8 cellular contexts compared by ENCODE assay signal in the genomic region with DNA sequence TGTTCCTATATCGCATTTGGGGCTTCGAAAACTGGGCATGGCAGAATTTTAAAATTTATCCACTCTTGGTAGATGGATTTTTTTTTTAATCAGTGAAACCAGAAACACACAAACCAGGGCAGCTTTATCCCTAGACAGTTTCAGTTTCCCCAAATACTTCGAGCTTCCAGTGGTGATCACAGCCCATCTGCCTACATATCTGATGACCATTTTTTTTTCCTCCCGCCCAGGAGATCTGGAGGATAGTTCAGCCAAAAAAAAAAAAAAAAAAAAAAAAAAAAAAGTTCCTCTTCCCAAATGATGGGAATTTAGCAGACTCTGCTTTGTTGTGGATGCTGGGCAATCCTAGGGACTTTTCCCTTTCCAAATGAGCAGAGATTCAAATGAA. TPM values are rescaled to one million over a fixed set of nuclear protein-coding genes. Genes with fewer than 3 reads are reported as not detected.
DNase-seq lines count a peak whose midpoint lies in the region; ATAC-seq, FAIRE-seq and TF ChIP-seq lines count a peak whose summit lies in the region.

No MANE protein-coding gene starts in this region.

- H3K27me3 ChIP-seq in HepG2 (ENCODE audit: control insufficient read depth in 1 of 2, insufficient read depth in 2 of 2, low read length in 2 of 2) (no peaks in the 10 kb centered on the region), tibial nerve (no peaks in the 10 kb centered on the region)

- peaks cover 1% of the 10 kb centered on the region for H3K36me3 Mint-ChIP-seq in T-helper 1 cell treated with Interleukin-12 subunit alpha and Interleukin-12 subunit beta and Interleukin-4 antibody, amounts not matched to agents 30 μg/mL and 1 μg/mL, for 36 hours (ENCODE audit: low read depth)
- H3K36me3 Mint-ChIP-seq in brain: peaks cover 20% of the 10 kb centered on the region

- no peaks in the 10 kb centered on the region for H3K4me1 Mint-ChIP-seq in T-helper 1 cell treated with Interleukin-12 subunit alpha and Interleukin-12 subunit beta and Interleukin-4 antibody, amounts not matched to agents 30 μg/mL and 1 μg/mL, for 36 hours (ENCODE audit: low read depth)
- H3K4me1 Mint-ChIP-seq in brain: peaks cover 47% of the 10 kb centered on the region

- TF ChIP-seq RAD21 in HepG2 (CRISPR knock-in tag; IDR thresholded peaks at IDR 0.05): no peak

- no peaks in the 10 kb centered on the region for H4K20me1 ChIP-seq in HepG2 (ENCODE audit: insufficient read depth, low read length)

- TF ChIP-seq POLR2A in HepG2 (IDR thresholded peaks at IDR 0.05; ENCODE audit: insufficient read depth in 1 of 2, low read depth in 2 of 2, low read length in 2 of 2) (no peak), tibial nerve (IDR thresholded peaks at IDR 0.05) (no peak)

- WGBS in HepG2 (ENCODE audit: low lambda C conversion rate): 13% methylated on average over 4 of the region's 4 CpGs
- WGBS in tibial nerve, 2 donors: 8 to 10% methylated on average over 4 of the region's 4 CpGs

- no peak for FAIRE-seq in HepG2 (lab: Jason Lieb, UNC)

- H3K4me1 ChIP-seq in HepG2 (ENCODE audit: insufficient read depth, low read length): peaks cover 32% of the 10 kb centered on the region
- peaks cover 0 to 22% (median 5%) of the 10 kb centered on the region in 4 donors for H3K4me1 ChIP-seq in tibial nerve

- BruUV-seq in HepG2 (replicated peaks; lab: Mats Ljungman, UMichigan): no TSS peak

- no peak overlapping the region for H3K27ac ChIP-seq in HepG2 (ENCODE audit: extremely low read length, insufficient read depth, low read length)
- peak overlapping the region; percentile 89 to 99 (median 96) for H3K27ac ChIP-seq in tibial nerve

- POLR2A ChIA-PET in HepG2 (lab: Yijun Ruan, JAX): interaction anchor here (0.7 to 1.7 kb wide), 18 partner anchors 8 to 384 kb away, joined by 3 to 16 read pairs (median 5); a partner anchor contains a TSS

- DNase-seq in T-helper 1 cell (no peak), HepG2 (ENCODE audit: low spot score) (no peak), tibial nerve (ENCODE audit: low spot score in 2 of 2) (no peak), NCI-H524 (lab: John Stamatoyannopoulos, UW) (no peak), left colon (no peak), NCI-H1436 treated with DMSO at 0.1 percent for 48 hours (lab: John Stamatoyannopoulos, UW) (no peak)

- TF ChIP-seq EP300 in HepG2 (IDR thresholded peaks at IDR 0.05; ENCODE audit: low read depth in 2 of 2, low read length in 2 of 2) (no peak), HepG2 (CRISPR knock-in tag; IDR thresholded peaks at IDR 0.05; ENCODE audit: borderline replicate concordance) (no peak), tibial nerve (IDR thresholded peaks at IDR 0.05) (no peak)

- ATAC-seq in HepG2: no peak
- ATAC-seq in left colon: no peak

- no peak overlapping the region for H2AFZ ChIP-seq in HepG2 (ENCODE audit: low read length)

- no peaks in the 10 kb centered on the region for H3K9me3 Mint-ChIP-seq in T-helper 1 cell treated with Interleukin-12 subunit alpha and Interleukin-12 subunit beta and Interleukin-4 antibody, amounts not matched to agents 30 μg/mL and 1 μg/mL, for 36 hours
- peaks cover 0 to 9% (median 4%) of the 10 kb centered on the region in 5 experiments for H3K9me3 Mint-ChIP-seq in brain

- intact Hi-C loops in HepG2 (cut with micrococcal nuclease; ENCODE audit: unreplicated experiment): loop anchor here (2.0 to 10.0 kb wide), 4 partner anchors 45 to 232 kb away; a partner anchor contains a TSS
- intact Hi-C loops in left colon (cut with DNase I, micrococcal nuclease): loop anchor here in 1 of 2 donors (10.0 kb wide), 1 partner anchor 382 kb away; a partner anchor contains a TSS

- TF ChIP-seq CTCF in brain (conservative IDR thresholded peaks at IDR 0.05) (peak in 1 of 2 experiments; percentile 9), HepG2 (CRISPR knock-in tag; IDR thresholded peaks at IDR 0.05) (no peak), tibial nerve (IDR thresholded peaks at IDR 0.05) (peak in 1 of 5 experiments; percentile 1)

- H3K9me3 ChIP-seq in HepG2 (ENCODE audit: low read length): no peaks in the 10 kb centered on the region
- H3K9me3 ChIP-seq in tibial nerve: no peaks in the 10 kb centered on the region

- peak overlapping the region; percentile 28 for H3K4me3 Mint-ChIP-seq in T-helper 1 cell treated with Interleukin-12 subunit alpha and Interleukin-12 subunit beta and Interleukin-4 antibody, amounts not matched to agents 30 μg/mL and 1 μg/mL, for 36 hours
- H3K4me3 Mint-ChIP-seq in brain: peak overlapping the region; percentile 87 to 93 (median 89)

- H3K4me3 ChIP-seq in HepG2 (replicated peaks in 1 of 3; ENCODE audit: insufficient read depth in 1 of 3, low read depth in 2 of 3, low read length in 3 of 3) (peak overlapping the region; percentile 82 to 91 (median 88)), tibial nerve (peak overlapping the region; percentile 68 to 98 (median 79))

- H3K4me2 ChIP-seq in HepG2 (ENCODE audit: low read depth, low read length): peak overlapping the region; percentile 80

- peaks cover 33% of the 10 kb centered on the region for H3K79me2 ChIP-seq in HepG2 (ENCODE audit: insufficient read depth, low read length)

- CTCF ChIA-PET in HepG2 (lab: Yijun Ruan, JAX; ENCODE audit: low intra/inter-chr PET ratio, low total read pairs): no interaction called here

- H3K27me3 Mint-ChIP-seq in T-helper 1 cell treated with Interleukin-12 subunit alpha and Interleukin-12 subunit beta and Interleukin-4 antibody, amounts not matched to agents 30 μg/mL and 1 μg/mL, for 36 hours (ENCODE audit: low read depth): peaks cover 61% of the 10 kb centered on the region
- peaks cover 3% of the 10 kb centered on the region for H3K27me3 Mint-ChIP-seq in brain

- H3K27ac Mint-ChIP-seq in T-helper 1 cell treated with Interleukin-12 subunit alpha and Interleukin-12 subunit beta and Interleukin-4 antibody, amounts not matched to agents 30 μg/mL and 1 μg/mL, for 36 hours: no peak overlapping the region
- H3K27ac Mint-ChIP-seq in brain: peak overlapping the region; percentile 89 to 97 (median 96)

- in situ Hi-C loops in HepG2 (cut with HindIII; ENCODE audit: extremely low pct_ligation_motif_present, low pct_unique_long_range_greater_than_20kb): loop anchor here (10.0 kb wide), 1 partner anchor 112 kb away; no protein-coding TSS in a partner anchor

- H3K36me3 ChIP-seq in HepG2 (replicated peaks in 1 of 2; ENCODE audit: control insufficient read depth in 1 of 2, insufficient read depth in 2 of 2, low read length in 2 of 2) (peaks cover 0 to 3% of the 10 kb centered on the region in 2 experiments; a peak in 2 of 5 replicates), tibial nerve (no peaks in the 10 kb centered on the region)

- peak overlapping the region; percentile 86; the same call in 1 of the 2 replicates for H3K9ac ChIP-seq in HepG2 (ENCODE audit: insufficient read depth, low read depth, low read length)

TF ChIP-seq in HepG2, 621 proteins besides CTCF, POLR2A, EP300 and RAD21 (continues in another document):
- TF ChIP-seq ELF4 (CRISPR knock-in tag; IDR thresholded peaks at IDR 0.05; ENCODE audit: borderline replicate concordance) (0 out of 2 replicates have a peak, but pooled peaks have one; percentile 52), TBX2 (CRISPR knock-in tag; IDR thresholded peaks at IDR 0.05; ENCODE audit: borderline replicate concordance) (0 out of 2 replicates have a peak, but pooled peaks have one; percentile 3), IRF2 (CRISPR knock-in tag; IDR thresholded peaks at IDR 0.05) (no peak), ZNF788 (CRISPR knock-in tag; IDR thresholded peaks at IDR 0.05; ENCODE audit: borderline replicate concordance) (0 out of 2 replicates have a peak, but pooled peaks have one; percentile 2)
- TF ChIP-seq, protein P1, sequence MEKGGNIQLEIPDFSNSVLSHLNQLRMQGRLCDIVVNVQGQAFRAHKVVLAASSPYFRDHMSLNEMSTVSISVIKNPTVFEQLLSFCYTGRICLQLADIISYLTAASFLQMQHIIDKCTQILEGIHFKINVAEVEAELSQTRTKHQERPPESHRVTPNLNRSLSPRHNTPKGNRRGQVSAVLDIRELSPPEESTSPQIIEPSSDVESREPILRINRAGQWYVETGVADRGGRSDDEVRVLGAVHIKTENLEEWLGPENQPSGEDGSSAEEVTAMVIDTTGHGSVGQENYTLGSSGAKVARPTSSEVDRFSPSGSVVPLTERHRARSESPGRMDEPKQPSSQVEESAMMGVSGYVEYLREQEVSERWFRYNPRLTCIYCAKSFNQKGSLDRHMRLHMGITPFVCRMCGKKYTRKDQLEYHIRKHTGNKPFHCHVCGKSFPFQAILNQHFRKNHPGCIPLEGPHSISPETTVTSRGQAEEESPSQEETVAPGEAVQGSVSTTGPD (CRISPR knock-in tag; IDR thresholded peaks at IDR 0.05): no peak

RNA-seq across cellular contexts. Expression of a gene that starts 1.0 kb away (rescaled TPM):
- polyA plus RNA-seq in brain (ENCODE audit: insufficient read depth, low read depth, low replicate concordance) (9.5 TPM), HepG2 (2011; rRNA removed) (9.6 and 11.9 TPM in 2 replicates)
- total RNA-seq in HepG2 (2016; rRNA removed; fragmentation: Illumina TruSeq; extraction: Trizol) (12.2 TPM in 2 replicates), tibial nerve (10 to 100 TPM; 18.4 to 23.7 (median 19.6) TPM), left colon (10 to 100 TPM; 10.7 to 20.5 TPM)
- total RNA-seq in HepG2 (2016; cell fraction: cytosol; rRNA removed; fragmentation: Illumina TruSeq; extraction: Trizol; ENCODE audit: low read depth): 1.5 and 2.6 TPM in 2 replicates
- 10.4 and 11.6 TPM in 2 replicates for total RNA-seq in HepG2 (2016; cell fraction: insoluble cytoplasmic fraction; rRNA removed; fragmentation: Illumina TruSeq; extraction: Trizol)
- total RNA-seq in HepG2 (2016; cell fraction: membrane; rRNA removed; fragmentation: Illumina TruSeq; extraction: Trizol): 4.6 and 4.8 TPM in 2 replicates
- 17.1 and 20.0 TPM in 2 replicates for total RNA-seq in HepG2 (2016; cell fraction: nucleus; rRNA removed; fragmentation: Illumina TruSeq; extraction: Trizol)
- 7.0 and 8.0 TPM in 2 replicates for polyA plus RNA-seq in HepG2 (2011; cell fraction: cytosol; rRNA removed)
- polyA plus RNA-seq in HepG2 (2011; cell fraction: nucleus; rRNA removed): 11.8 and 12.8 TPM in 2 replicates
- 7.3 and 8.1 TPM in 2 replicates for polyA plus RNA-seq in HepG2 (2012)
- 0.26 and 0.42 TPM in 2 replicates for polyA plus RNA-seq in HepG2 (2016; cell fraction: cytosol; fragmentation: Illumina TruSeq; extraction: Trizol; ENCODE audit: low read depth)
- 7.8 and 8.5 TPM in 2 replicates for polyA plus RNA-seq in HepG2 (2016; cell fraction: insoluble cytoplasmic fraction; fragmentation: Illumina TruSeq; extraction: Trizol; ENCODE audit: low read depth)
- 1.4 and 1.7 TPM in 2 replicates for polyA plus RNA-seq in HepG2 (2016; cell fraction: membrane; fragmentation: Illumina TruSeq; extraction: Trizol; ENCODE audit: low read depth)
- 11.3 and 12.2 TPM in 2 replicates for polyA plus RNA-seq in HepG2 (2016; cell fraction: nucleus; fragmentation: Illumina TruSeq; extraction: Trizol; ENCODE audit: insufficient read depth, low read depth)
- 11.6 and 31.0 TPM in 2 replicates for polyA minus RNA-seq in HepG2 (2011; rRNA and poly(A)+ RNA removed; ENCODE audit: low replicate concordance)
- polyA minus RNA-seq in HepG2 (2011; cell fraction: cytosol; rRNA and poly(A)+ RNA removed): 13.0 and 13.1 TPM in 2 replicates
- polyA minus RNA-seq in HepG2 (2011; cell fraction: nucleus; rRNA and poly(A)+ RNA removed): 57.6 and 63.4 TPM in 2 replicates
